ENCODE assay signal across 1 cellular context in genomic region chr4:48571471-48571870, GRCh38.
TF ChIP-seq lines count a peak whose summit lies in the region.

No MANE protein-coding gene starts in this region.

TF ChIP-seq in SK-N-SH treated with all-trans-retinoic acid at 6 μM for 48 hours, 23 proteins besides CTCF, POLR2A, EP300 and RAD21 (continued from another document):
- TF ChIP-seq, protein P1, sequence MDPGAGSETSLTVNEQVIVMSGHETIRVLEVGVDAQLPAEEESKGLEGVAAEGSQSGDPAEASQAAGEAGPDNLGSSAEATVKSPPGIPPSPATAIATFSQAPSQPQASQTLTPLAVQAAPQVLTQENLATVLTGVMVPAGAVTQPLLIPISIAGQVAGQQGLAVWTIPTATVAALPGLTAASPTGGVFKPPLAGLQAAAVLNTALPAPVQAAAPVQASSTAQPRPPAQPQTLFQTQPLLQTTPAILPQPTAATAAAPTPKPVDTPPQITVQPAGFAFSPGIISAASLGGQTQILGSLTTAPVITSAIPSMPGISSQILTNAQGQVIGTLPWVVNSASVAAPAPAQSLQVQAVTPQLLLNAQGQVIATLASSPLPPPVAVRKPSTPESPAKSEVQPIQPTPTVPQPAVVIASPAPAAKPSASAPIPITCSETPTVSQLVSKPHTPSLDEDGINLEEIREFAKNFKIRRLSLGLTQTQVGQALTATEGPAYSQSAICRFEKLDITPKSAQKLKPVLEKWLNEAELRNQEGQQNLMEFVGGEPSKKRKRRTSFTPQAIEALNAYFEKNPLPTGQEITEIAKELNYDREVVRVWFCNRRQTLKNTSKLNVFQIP (CRISPR knock-in tag; IDR thresholded peaks at IDR 0.05; ENCODE audit: borderline replicate concordance, low read depth): no peak
